In the genomic region with DNA sequence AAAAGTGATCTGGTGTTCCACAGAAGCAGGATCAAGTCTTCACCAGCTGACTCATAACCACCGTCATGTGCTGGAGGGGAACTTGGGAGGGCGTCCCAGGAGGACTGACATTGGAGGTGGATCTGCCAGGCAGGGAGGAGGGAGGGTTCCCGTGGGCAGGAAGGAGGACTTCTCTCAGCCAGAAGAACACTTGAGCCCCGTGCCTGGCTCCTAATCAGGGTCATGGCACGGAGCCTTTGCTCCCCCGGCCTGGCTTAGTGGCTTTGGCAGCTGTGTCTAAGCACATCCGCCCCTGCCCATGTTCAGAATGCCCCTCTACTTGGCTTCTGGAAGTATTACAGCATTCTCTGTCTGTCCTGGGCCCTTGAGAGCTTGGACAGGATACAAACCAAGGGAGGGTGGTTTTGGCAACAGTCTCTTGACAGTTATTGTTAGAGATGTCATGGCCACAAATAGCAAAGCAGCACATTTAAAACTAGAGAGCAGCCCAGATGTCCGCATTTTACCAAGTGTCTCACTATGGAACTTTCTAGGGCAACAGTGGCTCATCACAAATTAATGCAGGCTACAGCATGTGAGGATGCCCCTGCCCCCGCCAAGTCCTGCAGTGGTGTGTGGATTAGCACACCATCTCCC, we compare ENCODE assay signal across 10 cellular contexts. TPM values are rescaled to one million over a fixed set of nuclear protein-coding genes. Genes with fewer than 3 reads are reported as not detected.
A peak's percentile ranks its signal among the peaks of the same experiment; 100 is the strongest.
DNase-seq lines count a peak whose midpoint lies in the region; ATAC-seq and TF ChIP-seq lines count a peak whose summit lies in the region.
"Had no signal": no experiment of that assay in that cellular context is flagged by ENCODE, and none has a peak within 500 bp of the region (broad histone marks: within the 10 kb centered on the region; RNA-seq: fewer than 3 reads in every experiment).

No MANE protein-coding gene starts in this region.

- ATAC-seq in left ventricle myocardium superior = peak; percentile 95
- no peak for ATAC-seq in HG03139 (IDR thresholded peaks at IDR 0.05; ENCODE audit: unreplicated experiment)
- no peak for ATAC-seq in WTC11
- ATAC-seq in HG02840 (IDR thresholded peaks at IDR 0.05; ENCODE audit: low FRiP score, unreplicated experiment) = no peak

- CTCF ChIA-PET in WTC11 (lab: Charles Lee) = interaction anchor here (0.5 kb wide), 1 partner anchor 360 kb away, joined by 4 read pairs; no protein-coding TSS in a partner anchor

- H3K9me3 Mint-ChIP-seq in WTC11 = no peaks in the 10 kb centered on the region

- H3K4me3 Mint-ChIP-seq in WTC11 = no peak overlapping the region

- POLR2A ChIA-PET in WTC11 (lab: Charles Lee) = no interaction called here

- intact Hi-C loops in left ventricle myocardium superior (cut with micrococcal nuclease) = no loop called here

- 0 out of 2 replicates have a peak, but pooled peaks cover 3% of the 10 kb centered on the region for H3K4me1 Mint-ChIP-seq in WTC11

- no peak for TF ChIP-seq CTCF in WTC11 (IDR thresholded peaks at IDR 0.05)

- no peaks in the 10 kb centered on the region for H3K27me3 Mint-ChIP-seq in WTC11 (ENCODE audit: low read depth)

- no peak overlapping the region for H3K27ac Mint-ChIP-seq in WTC11

- no peak overlapping the region for H3K4me3 ChIP-seq in skeletal muscle cell (ENCODE audit: low read depth, low read length)

- peaks cover 12% of the 10 kb centered on the region; the same call in 1 of the 2 replicates for H3K36me3 Mint-ChIP-seq in WTC11

- DNase-seq in ELR (ENCODE audit: low read depth) = peak; percentile 79
- DNase-seq in anterior cingulate cortex (lab: John Stamatoyannopoulos, UW) = peak in 48 of 58 donors; percentile 10 to 83 (median 48)
- DNase-seq in left ventricle myocardium superior = peak; percentile 85
- DNase-seq in skeletal muscle cell (ENCODE audit: low read depth) = peak; percentile 91
- DNase-seq in GM19238 (ENCODE audit: insufficient read length, low spot score) = no peak
- DNase-seq in WTC11 (ENCODE audit: low spot score) = no peak
- DNase-seq: NCI-H1092 treated with DMSO at 0.1 percent for 48 hours; stimulated activated CD4-positive, alpha-beta T cell treated with anti-CD3 and anti-CD28 coated beads, Interleukin-15, amount 100 ng/mL, for 24 hours had no signal

TF ChIP-seq in WTC11, 78 proteins besides CTCF, POLR2A, EP300 and RAD21:
- TF ChIP-seq, protein P1, sequence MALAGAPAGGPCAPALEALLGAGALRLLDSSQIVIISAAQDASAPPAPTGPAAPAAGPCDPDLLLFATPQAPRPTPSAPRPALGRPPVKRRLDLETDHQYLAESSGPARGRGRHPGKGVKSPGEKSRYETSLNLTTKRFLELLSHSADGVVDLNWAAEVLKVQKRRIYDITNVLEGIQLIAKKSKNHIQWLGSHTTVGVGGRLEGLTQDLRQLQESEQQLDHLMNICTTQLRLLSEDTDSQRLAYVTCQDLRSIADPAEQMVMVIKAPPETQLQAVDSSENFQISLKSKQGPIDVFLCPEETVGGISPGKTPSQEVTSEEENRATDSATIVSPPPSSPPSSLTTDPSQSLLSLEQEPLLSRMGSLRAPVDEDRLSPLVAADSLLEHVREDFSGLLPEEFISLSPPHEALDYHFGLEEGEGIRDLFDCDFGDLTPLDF (CRISPR knock-in tag; IDR thresholded peaks at IDR 0.05) = no peak
- TF ChIP-seq, protein P2, sequence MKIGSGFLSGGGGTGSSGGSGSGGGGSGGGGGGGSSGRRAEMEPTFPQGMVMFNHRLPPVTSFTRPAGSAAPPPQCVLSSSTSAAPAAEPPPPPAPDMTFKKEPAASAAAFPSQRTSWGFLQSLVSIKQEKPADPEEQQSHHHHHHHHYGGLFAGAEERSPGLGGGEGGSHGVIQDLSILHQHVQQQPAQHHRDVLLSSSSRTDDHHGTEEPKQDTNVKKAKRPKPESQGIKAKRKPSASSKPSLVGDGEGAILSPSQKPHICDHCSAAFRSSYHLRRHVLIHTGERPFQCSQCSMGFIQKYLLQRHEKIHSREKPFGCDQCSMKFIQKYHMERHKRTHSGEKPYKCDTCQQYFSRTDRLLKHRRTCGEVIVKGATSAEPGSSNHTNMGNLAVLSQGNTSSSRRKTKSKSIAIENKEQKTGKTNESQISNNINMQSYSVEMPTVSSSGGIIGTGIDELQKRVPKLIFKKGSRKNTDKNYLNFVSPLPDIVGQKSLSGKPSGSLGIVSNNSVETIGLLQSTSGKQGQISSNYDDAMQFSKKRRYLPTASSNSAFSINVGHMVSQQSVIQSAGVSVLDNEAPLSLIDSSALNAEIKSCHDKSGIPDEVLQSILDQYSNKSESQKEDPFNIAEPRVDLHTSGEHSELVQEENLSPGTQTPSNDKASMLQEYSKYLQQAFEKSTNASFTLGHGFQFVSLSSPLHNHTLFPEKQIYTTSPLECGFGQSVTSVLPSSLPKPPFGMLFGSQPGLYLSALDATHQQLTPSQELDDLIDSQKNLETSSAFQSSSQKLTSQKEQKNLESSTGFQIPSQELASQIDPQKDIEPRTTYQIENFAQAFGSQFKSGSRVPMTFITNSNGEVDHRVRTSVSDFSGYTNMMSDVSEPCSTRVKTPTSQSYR (CRISPR knock-in tag; IDR thresholded peaks at IDR 0.05) = no peak
- TF ChIP-seq, protein P3, sequence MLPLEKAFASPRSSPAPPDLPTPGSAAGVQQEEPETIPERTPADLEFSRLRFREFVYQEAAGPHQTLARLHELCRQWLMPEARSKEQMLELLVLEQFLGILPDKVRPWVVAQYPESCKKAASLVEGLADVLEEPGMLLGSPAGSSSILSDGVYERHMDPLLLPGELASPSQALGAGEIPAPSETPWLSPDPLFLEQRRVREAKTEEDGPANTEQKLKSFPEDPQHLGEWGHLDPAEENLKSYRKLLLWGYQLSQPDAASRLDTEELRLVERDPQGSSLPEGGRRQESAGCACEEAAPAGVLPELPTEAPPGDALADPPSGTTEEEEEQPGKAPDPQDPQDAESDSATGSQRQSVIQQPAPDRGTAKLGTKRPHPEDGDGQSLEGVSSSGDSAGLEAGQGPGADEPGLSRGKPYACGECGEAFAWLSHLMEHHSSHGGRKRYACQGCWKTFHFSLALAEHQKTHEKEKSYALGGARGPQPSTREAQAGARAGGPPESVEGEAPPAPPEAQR (CRISPR knock-in tag; IDR thresholded peaks at IDR 0.05) = no peak
- no peak for TF ChIP-seq NFATC4 (CRISPR knock-in tag; IDR thresholded peaks at IDR 0.05)

RNA-seq across cellular contexts. Expression of a gene that starts 11.5 kb away (rescaled TPM):
- total RNA-seq in left ventricle myocardium superior (70.3 TPM), WTC11 (2021) (44.0 to 49.1 TPM (median 49.0 TPM) in 3 replicates)

RNA-seq across cellular contexts. Expression of a gene that starts 12.5 kb away (rescaled TPM):
- total RNA-seq in left ventricle myocardium superior = 3.4 TPM
- total RNA-seq in WTC11 (2021) = 64.7 to 80.9 TPM (median 72.8 TPM) in 3 replicates

RNA-seq across cellular contexts. Expression of a gene that starts 26.7 kb away (rescaled TPM):
- total RNA-seq in left ventricle myocardium superior = 1.1 TPM
- 8.0 to 8.8 TPM (median 8.6 TPM) in 3 replicates for total RNA-seq in WTC11 (2021)

RNA-seq across cellular contexts. Expression of a gene that starts 59.7 kb away (rescaled TPM):
- total RNA-seq in left ventricle myocardium superior (25.8 TPM), WTC11 (2021) (22.4 to 25.4 TPM (median 23.3 TPM) in 3 replicates)

Comparison
In these comparisons a context has a peak if more than half of its experiments do, and no peak if none do; other contexts are left out.
1. DNase-seq: peak in ELR (single experiment), anterior cingulate cortex (48 of 58), left ventricle myocardium superior (single experiment) and skeletal muscle cell (single experiment); none in GM19238 (single experiment) and WTC11 (single experiment).
2. RNA of a gene that starts 12.5 kb away (total RNA-seq): 64.7 to 80.9 TPM in WTC11; 3.4 TPM in left ventricle myocardium superior (single experiment); every median in the first group is over 10 times any median in the second.